Comparison of ENCODE assay signal across 9 cellular contexts in the genomic region with DNA sequence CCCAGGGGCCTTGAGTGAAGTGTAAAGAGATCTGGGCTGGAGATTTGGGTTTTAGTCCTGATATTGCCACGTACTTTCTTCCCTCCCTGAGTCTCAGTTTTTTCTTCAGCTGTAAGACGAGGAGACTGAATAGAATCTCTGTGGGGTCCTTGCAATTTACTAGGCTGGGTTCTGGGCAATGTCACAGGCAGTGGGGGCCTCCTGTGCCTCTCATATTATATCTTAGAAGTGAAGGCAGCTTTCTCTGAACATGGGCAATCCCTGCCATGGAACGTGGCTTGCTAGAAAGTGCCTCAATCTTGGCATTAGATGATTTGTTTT.
A peak's percentile ranks its signal among the peaks of the same experiment; 100 is the strongest.
DNase-seq lines count a peak whose midpoint lies in the region; ATAC-seq and TF ChIP-seq lines count a peak whose summit lies in the region.
"Had no signal": no experiment of that assay in that cellular context is flagged by ENCODE, and none has a peak within 500 bp of the region (broad histone marks: within the 10 kb centered on the region; RNA-seq: fewer than 3 reads in every experiment).

No MANE protein-coding gene starts in this region.

- H4K8ac ChIP-seq in neuronal stem cell (ENCODE audit: low read depth, low read length), result no peak overlapping the region

- H3K4me2 ChIP-seq in neuronal stem cell (ENCODE audit: insufficient read depth, low read length, poor library complexity, severe bottlenecking), result no peak overlapping the region

- H3K23ac ChIP-seq in neuronal stem cell (ENCODE audit: low read depth, low read length, poor library complexity), result no peak overlapping the region

- no peaks in the 10 kb centered on the region for H3K79me1 ChIP-seq in neuronal stem cell (ENCODE audit: low read depth, low read length)

- H3K18ac ChIP-seq in neuronal stem cell (ENCODE audit: low read length), result no peak overlapping the region

- H3K9me3 ChIP-seq in BE2C (no peaks in the 10 kb centered on the region), colonic mucosa (no peaks in the 10 kb centered on the region), neuronal stem cell (replicated peaks in 1 of 2; ENCODE audit: control insufficient read depth in 2 of 2, insufficient read depth in 1 of 2, low read depth in 1 of 2, low read length in 2 of 2) (no peaks in the 10 kb centered on the region)

- TF ChIP-seq CTCF in BE2C (IDR thresholded peaks at IDR 0.05; ENCODE audit: low read depth, low read length) (no peak), colonic mucosa (IDR thresholded peaks at IDR 0.05) (no peak)

- WGBS in neuronal stem cell (ENCODE audit: extremely low coverage in 2 of 2, insufficient read length in 2 of 2, insufficient replicate concordance in 1 of 2), 2 donors, result no CpG with 5 or more reads among the region's 3 CpGs

- no peak overlapping the region for H3K14ac ChIP-seq in neuronal stem cell (ENCODE audit: low read length)

- peak overlapping the region in 1 of 2 donors; percentile 16 for H3K9ac ChIP-seq in colonic mucosa (ENCODE audit: low read depth in 2 of 2, low read length in 2 of 2)
- no peak overlapping the region for H3K9ac ChIP-seq in neuronal stem cell (ENCODE audit: low read depth, low read length, poor library complexity)

- H3K27ac ChIP-seq in colonic mucosa (peak overlapping the region; percentile 25), neuronal stem cell (replicated peaks; ENCODE audit: low read length) (no peak overlapping the region)

- intact Hi-C loops in colonic mucosa (cut with DNase I), result no loop called here

- H4K91ac ChIP-seq in neuronal stem cell (ENCODE audit: low read depth, low read length, poor library complexity), result no peak overlapping the region

- H3K4ac ChIP-seq in neuronal stem cell (ENCODE audit: low read length), result no peak overlapping the region

- TF ChIP-seq EP300 in Ishikawa (IDR thresholded peaks at IDR 0.05; ENCODE audit: borderline replicate concordance), result no peak

- H3K36me3 ChIP-seq in BE2C, result no peaks in the 10 kb centered on the region
- no peaks in the 10 kb centered on the region for H3K36me3 ChIP-seq in colonic mucosa
- H3K36me3 ChIP-seq in neuronal stem cell (replicated peaks in 1 of 2; ENCODE audit: control insufficient read depth in 2 of 2, insufficient read depth in 2 of 2, low read length in 2 of 2), result no peaks in the 10 kb centered on the region

- ATAC-seq in GM18861 (IDR thresholded peaks at IDR 0.05; ENCODE audit: unreplicated experiment), result no peak

- H3K4me3 ChIP-seq in BE2C (ENCODE audit: low read depth, low read length) (peak overlapping the region; percentile 23; the same call in 1 of the 2 replicates), colonic mucosa (no peak overlapping the region), neuronal stem cell (ENCODE audit: low read length in 2 of 2) (no peak overlapping the region)

- no peak for DNase-seq in BE2C
- no peak for DNase-seq in colonic mucosa
- DNase-seq in neuronal stem cell (ENCODE audit: low spot score), result no peak
- DNase-seq in NCI-H1092 treated with DMSO at 0.1 percent for 48 hours (lab: John Stamatoyannopoulos, UW), result no peak
- DNase-seq in NAMALWA (ENCODE audit: low spot score), result no peak
- no peak for DNase-seq in DMS53 (lab: John Stamatoyannopoulos, UW)
- DNase-seq: stimulated activated CD4-positive, alpha-beta T cell treated with anti-CD3 and anti-CD28 coated beads, Interleukin-2, amount 100 ng/mL, for 48 hours had no signal

- no peak overlapping the region for H2BK12ac ChIP-seq in neuronal stem cell (ENCODE audit: low read length)

- no peak overlapping the region for H2BK120ac ChIP-seq in neuronal stem cell (ENCODE audit: low read depth, low read length)

- no peak overlapping the region for H2AK5ac ChIP-seq in neuronal stem cell (ENCODE audit: low read depth, low read length)

- H2AFZ ChIP-seq in neuronal stem cell (ENCODE audit: low read length), result peak overlapping the region; percentile 77

- no peak for TF ChIP-seq RAD21 in Ishikawa (IDR thresholded peaks at IDR 0.05; ENCODE audit: low read depth)

- H3K27me3 ChIP-seq in BE2C (no peaks in the 10 kb centered on the region), colonic mucosa (no peaks in the 10 kb centered on the region), neuronal stem cell (ENCODE audit: control insufficient read depth in 3 of 3, insufficient read depth in 3 of 3, low read depth in 1 of 3, low read length in 3 of 3) (no peaks in the 10 kb centered on the region)

- no peak overlapping the region for H2BK5ac ChIP-seq in neuronal stem cell (ENCODE audit: low read length)

- H3K4me1 ChIP-seq in BE2C, result peaks cover 11% of the 10 kb centered on the region
- H3K4me1 ChIP-seq in colonic mucosa, result no peaks in the 10 kb centered on the region
- peaks cover 14% of the 10 kb centered on the region in 2 donors for H3K4me1 ChIP-seq in neuronal stem cell (ENCODE audit: control insufficient read depth in 2 of 2, insufficient read depth in 1 of 2, low read depth in 1 of 2, low read length in 2 of 2)

- no peak overlapping the region for H2BK15ac ChIP-seq in neuronal stem cell (ENCODE audit: low read length)

TF ChIP-seq in Ishikawa, 13 proteins besides CTCF, POLR2A, EP300 and RAD21:
- no peak for TF ChIP-seq ZBTB7A (IDR thresholded peaks at IDR 0.05; ENCODE audit: low read depth)
- 0 out of 2 replicates have a peak, but pooled peaks have one; percentile 19 for TF ChIP-seq NFIC (IDR thresholded peaks at IDR 0.05)
- TF ChIP-seq TAF1 (IDR thresholded peaks at IDR 0.05; ENCODE audit: low read depth), result no peak
TF ChIP-seq in Ishikawa: peak in this region for 1.
